In genomic region chr1:167663002-167663772, GRCh38 we compare ENCODE assay signal across 8 cellular contexts. TPM values are rescaled to one million over a fixed set of nuclear protein-coding genes. Genes with fewer than 3 reads are reported as not detected.
DNase-seq lines count a peak whose midpoint lies in the region; ATAC-seq, FAIRE-seq and TF ChIP-seq lines count a peak whose summit lies in the region.

No MANE protein-coding gene starts in this region.

- intact Hi-C loops in left lung (cut with DNase I) (no loop called here), vagina (cut with DNase I) (no loop called here)

- H3K4me3 ChIP-seq in astrocyte of the spinal cord (ENCODE audit: low read depth, low read length) (no peak overlapping the region), left lung (no peak overlapping the region), vagina (no peak overlapping the region)

- ATAC-seq in HG02870 (IDR thresholded peaks at IDR 0.05; ENCODE audit: unreplicated experiment): peak; percentile 73
- ATAC-seq in left lung: peak; percentile 42

- DNase-seq in GM18507 (ENCODE audit: extremely low spot score, insufficient read length, low read depth) (peak; percentile 44), astrocyte of the spinal cord (ENCODE audit: low read depth, low spot score) (peak; percentile 6), left lung (no peak), ureter (ENCODE audit: low spot score) (no peak), vagina (ENCODE audit: extremely low spot score in 2 of 2) (no peak), germinal center (ENCODE audit: low spot score) (no peak)
- DNase-seq in stimulated activated CD4-positive, alpha-beta T cell treated with anti-CD3 and anti-CD28 coated beads, Interleukin-4, amount 100 ng/mL, for 1 hour: no peak

- H3K36me3 ChIP-seq in left lung (no peaks in the 10 kb centered on the region), vagina (no peaks in the 10 kb centered on the region)

- H3K9me3 ChIP-seq in left lung (no peaks in the 10 kb centered on the region), vagina (no peaks in the 10 kb centered on the region)

- peak; percentile 77 for FAIRE-seq in GM18507 (lab: Jason Lieb, UNC)

- H3K27me3 ChIP-seq in left lung (no peaks in the 10 kb centered on the region), vagina (no peaks in the 10 kb centered on the region)

- TF ChIP-seq POLR2A in vagina (IDR thresholded peaks at IDR 0.05): no peak

- in situ Hi-C loops in astrocyte of the spinal cord (cut with HindIII; ENCODE audit: low sequenced_read_pairs): no loop called here

- peaks cover 12 to 56% of the 10 kb centered on the region in 2 donors for H3K4me1 ChIP-seq in left lung
- H3K4me1 ChIP-seq in vagina: peaks cover 61% of the 10 kb centered on the region

- H3K27ac ChIP-seq in left lung (no peak overlapping the region), vagina (no peak overlapping the region)

- TF ChIP-seq CTCF in astrocyte of the spinal cord (IDR thresholded peaks at IDR 0.05; ENCODE audit: low read depth, low read length) (no peak), left lung (IDR thresholded peaks at IDR 0.05) (no peak), vagina (IDR thresholded peaks at IDR 0.05) (no peak)

RNA-seq across cellular contexts. Expression of gene RCSD1, which starts 33.2 kb away (rescaled TPM):
- total RNA-seq in left lung (10 to 100 TPM; 12.2 to 21.5 TPM), ureter (8.7 TPM), vagina (11.5 TPM)

RNA-seq across cellular contexts. Expression of gene MPZL1, which starts 58.6 kb away (rescaled TPM):
- total RNA-seq in left lung: 100 to 1,000 TPM; 135 to 148 TPM
- total RNA-seq in ureter: 99.4 TPM
- 69.7 TPM for total RNA-seq in vagina

Comparison
In these comparisons a context has a peak if more than half of its experiments do, and no peak if none do; other contexts are left out.
1. DNase-seq: peak in GM18507 (single experiment) and astrocyte of the spinal cord (single experiment); none in left lung (0 of 2), ureter (single experiment), stimulated activated CD4-positive, alpha-beta T cell treated with anti-CD3 and anti-CD28 coated beads, Interleukin-4, amount 100 ng/mL, for 1 hour (single experiment), vagina (0 of 2) and germinal center (single experiment).